ENCODE assay signal across 19 cellular contexts in genomic region chr7:74214816-74215630, GRCh38. TPM values are rescaled to one million over a fixed set of nuclear protein-coding genes. Genes with fewer than 3 reads are reported as not detected.
A peak's percentile ranks its signal among the peaks of the same experiment; 100 is the strongest.
DNase-seq lines count a peak whose midpoint lies in the region; ATAC-seq and TF ChIP-seq lines count a peak whose summit lies in the region.
"Had no signal": no experiment of that assay in that cellular context is flagged by ENCODE, and none has a peak within 500 bp of the region (broad histone marks: within the 10 kb centered on the region; RNA-seq: fewer than 3 reads in every experiment).

No MANE protein-coding gene starts in this region.

- H3K4me3 Mint-ChIP-seq in activated T-helper 2 cell treated with anti-CD3 and anti-CD28 coated beads, Interferon-gamma antibody, Interleukin-2, Interleukin-4, amounts not matched to agents 10 μg/mL and 5 μg/mL and 100 μg/mL, durations not matched to agents 14 hours and 24 hours and 36 hours (ENCODE audit: low read depth): no peak overlapping the region

- DNase-seq in NCI-H82 (lab: John Stamatoyannopoulos, UW) (peak; percentile 41), NCI-H82 treated with DMSO at 0.1 percent for 48 hours (lab: John Stamatoyannopoulos, UW; ENCODE audit: unreplicated experiment) (no peak), HCEC 1CT (no peak), kidney glomerular epithelial cell (lab: John Stamatoyannopoulos, UW) (no peak)
- no peak for DNase-seq in activated T-helper 2 cell treated with anti-CD3 and anti-CD28 coated beads, Interferon-gamma antibody, Interleukin-2, Interleukin-4, amounts not matched to agents 10 μg/mL and 5 μg/mL and 100 μg/mL, durations not matched to agents 14 hours and 24 hours and 36 hours (ENCODE audit: low spot score)
- DNase-seq: activated CD4-positive, alpha-beta T cell treated with anti-CD3 and anti-CD28 coated beads for 48 hours; activated CD8-positive, alpha-beta memory T cell treated with anti-CD3 and anti-CD28 coated beads, Interleukin-2, amount 50 U/mL, for 4 hours; activated effector memory CD4-positive, alpha-beta T cell treated with Interleukin-2 at 50 U/mL for 16 hours; BE2C; cortex of kidney; left ventricle myocardium inferior; NCI-H1105 treated with DMSO at 0.1 percent for 48 hours; NCI-H510A; occipital lobe; upper lobe of right lung had no signal

- in situ Hi-C loops in GM18951 (cut with MboI; ENCODE audit: low sequenced_read_pairs, unreplicated experiment): loop anchor here (25.0 kb wide), 1 partner anchor 172 kb away; no protein-coding TSS in a partner anchor

- H3K27me3 ChIP-seq in neutrophil: no peaks in the 10 kb centered on the region
- H3K27me3 ChIP-seq: BE2C, upper lobe of right lung had no signal

- peaks cover 24% of the 10 kb centered on the region for H3K4me1 Mint-ChIP-seq in activated T-helper 2 cell treated with anti-CD3 and anti-CD28 coated beads, Interferon-gamma antibody, Interleukin-2, Interleukin-4, amounts not matched to agents 10 μg/mL and 5 μg/mL and 100 μg/mL, durations not matched to agents 14 hours and 24 hours and 36 hours (ENCODE audit: low read depth)

- H3K4me1 ChIP-seq in neutrophil (ENCODE audit: control insufficient read depth in 1 of 2, insufficient read depth in 1 of 2, low read depth in 1 of 2, low read length in 1 of 2): peaks cover 78 to 80% of the 10 kb centered on the region in 2 experiments
- H3K4me1 ChIP-seq: BE2C, left ventricle myocardium inferior had no signal

- no peaks in the 10 kb centered on the region for H3K9me3 ChIP-seq in neutrophil
- H3K9me3 ChIP-seq: BE2C, left ventricle myocardium inferior, upper lobe of right lung had no signal

- TF ChIP-seq CTCF in neutrophil (IDR thresholded peaks at IDR 0.05): no peak

- no peak overlapping the region for H3K4me3 ChIP-seq in neutrophil (ENCODE audit: low read depth in 1 of 2, low read length in 1 of 2)
- H3K4me3 ChIP-seq: left ventricle myocardium inferior, upper lobe of right lung had no signal

- no peaks in the 10 kb centered on the region for H3K9me3 Mint-ChIP-seq in activated T-helper 2 cell treated with anti-CD3 and anti-CD28 coated beads, Interferon-gamma antibody, Interleukin-2, Interleukin-4, amounts not matched to agents 10 μg/mL and 5 μg/mL and 100 μg/mL, durations not matched to agents 14 hours and 24 hours and 36 hours

- H3K27ac Mint-ChIP-seq in activated T-helper 2 cell treated with anti-CD3 and anti-CD28 coated beads, Interferon-gamma antibody, Interleukin-2, Interleukin-4, amounts not matched to agents 10 μg/mL and 5 μg/mL and 100 μg/mL, durations not matched to agents 14 hours and 24 hours and 36 hours: peak overlapping the region; percentile 58

- peaks cover 55% of the 10 kb centered on the region for H3K36me3 ChIP-seq in neutrophil
- H3K36me3 ChIP-seq: BE2C, left ventricle myocardium inferior, upper lobe of right lung had no signal

- no peaks in the 10 kb centered on the region for H3K27me3 Mint-ChIP-seq in activated T-helper 2 cell treated with anti-CD3 and anti-CD28 coated beads, Interferon-gamma antibody, Interleukin-2, Interleukin-4, amounts not matched to agents 10 μg/mL and 5 μg/mL and 100 μg/mL, durations not matched to agents 14 hours and 24 hours and 36 hours (ENCODE audit: low read depth)

- H3K36me3 Mint-ChIP-seq in activated T-helper 2 cell treated with anti-CD3 and anti-CD28 coated beads, Interferon-gamma antibody, Interleukin-2, Interleukin-4, amounts not matched to agents 10 μg/mL and 5 μg/mL and 100 μg/mL, durations not matched to agents 14 hours and 24 hours and 36 hours (ENCODE audit: low read depth): peaks cover 19% of the 10 kb centered on the region

- intact Hi-C loops in activated T-helper 2 cell treated with anti-CD3 and anti-CD28 coated beads, Interferon-gamma antibody, Interleukin-2, Interleukin-4, amounts not matched to agents 10 μg/mL and 5 μg/mL and 100 μg/mL, durations not matched to agents 14 hours and 24 hours and 36 hours (cut with micrococcal nuclease): no loop called here

- TF ChIP-seq POLR2A in GM18951 (IDR thresholded peaks at IDR 0.05; ENCODE audit: extremely low read depth, insufficient read depth, insufficient read length): peak; percentile 24

- ATAC-seq in HG03342 (IDR thresholded peaks at IDR 0.05; ENCODE audit: unreplicated experiment): no peak
- ATAC-seq: upper lobe of right lung had no signal

- peak overlapping the region; percentile 95 for H3K27ac ChIP-seq in neutrophil
- H3K27ac ChIP-seq: left ventricle myocardium inferior, RWPE1, upper lobe of right lung had no signal

RNA-seq across cellular contexts. Expression of gene LAT2, which starts 5.2 kb away (rescaled TPM):
- 20.2 and 22.2 TPM in 2 replicates for total RNA-seq in activated T-helper 2 cell treated with anti-CD3 and anti-CD28 coated beads, Interferon-gamma antibody, Interleukin-2, Interleukin-4, amounts not matched to agents 10 μg/mL and 5 μg/mL and 100 μg/mL, durations not matched to agents 14 hours and 24 hours and 36 hours

RNA-seq across cellular contexts. Expression of gene RFC2, which starts 39.2 kb away (rescaled TPM):
- total RNA-seq in activated T-helper 2 cell treated with anti-CD3 and anti-CD28 coated beads, Interferon-gamma antibody, Interleukin-2, Interleukin-4, amounts not matched to agents 10 μg/mL and 5 μg/mL and 100 μg/mL, durations not matched to agents 14 hours and 24 hours and 36 hours: 82.9 and 85.2 TPM in 2 replicates

RNA-seq across cellular contexts. Expression of gene EIF4H, which starts 40.9 kb away (rescaled TPM):
- 367 and 372 TPM in 2 replicates for total RNA-seq in activated T-helper 2 cell treated with anti-CD3 and anti-CD28 coated beads, Interferon-gamma antibody, Interleukin-2, Interleukin-4, amounts not matched to agents 10 μg/mL and 5 μg/mL and 100 μg/mL, durations not matched to agents 14 hours and 24 hours and 36 hours
